In genomic region chr1:51234721-51235425, GRCh38 we compare ENCODE assay signal across 8 cellular contexts. TPM values are rescaled to one million over a fixed set of nuclear protein-coding genes. Genes with fewer than 3 reads are reported as not detected.
DNase-seq lines count a peak whose midpoint lies in the region; ATAC-seq and TF ChIP-seq lines count a peak whose summit lies in the region.

No MANE protein-coding gene starts in this region.

- peak overlapping the region; percentile 93 for H3K27ac ChIP-seq in upper lobe of right lung

- peaks cover 28% of the 10 kb centered on the region for H3K4me1 ChIP-seq in upper lobe of right lung

- intact Hi-C loops in upper lobe of right lung (cut with DNase I), result no loop called here

- no peaks in the 10 kb centered on the region for H3K27me3 ChIP-seq in upper lobe of right lung

- H3K4me3 ChIP-seq in fibroblast of mammary gland (ENCODE audit: control insufficient read depth, low read depth, low read length) (no peak overlapping the region), upper lobe of right lung (no peak overlapping the region)

- DNase-seq in COR-L47 (lab: John Stamatoyannopoulos, UW) (peak; percentile 87), NCI-H82 treated with DMSO at 0.1 percent for 48 hours (lab: John Stamatoyannopoulos, UW; ENCODE audit: unreplicated experiment) (peak; percentile 96), activated T-cell treated with anti-CD3 and anti-CD28 coated beads for 48 hours (ENCODE audit: low read depth) (peak; percentile 35), fibroblast of mammary gland (ENCODE audit: low read depth) (peak; percentile 56), occipital lobe (lab: John Stamatoyannopoulos, UW) (peak; percentile 28), upper lobe of right lung (peak; percentile 70)

- H3K9me3 ChIP-seq in upper lobe of right lung, result no peaks in the 10 kb centered on the region

- no peaks in the 10 kb centered on the region for H3K36me3 ChIP-seq in upper lobe of right lung

- no peak for TF ChIP-seq CTCF in fibroblast of mammary gland (conservative IDR thresholded peaks at IDR 0.05; ENCODE audit: control insufficient read depth, insufficient read depth, low read depth, low read length)
- TF ChIP-seq CTCF in upper lobe of right lung (IDR thresholded peaks at IDR 0.05), result no peak

- peak; percentile 69 for ATAC-seq in GM21360 (IDR thresholded peaks at IDR 0.05; ENCODE audit: unreplicated experiment)
- peak; percentile 42 for ATAC-seq in HG03575 (IDR thresholded peaks at IDR 0.05; ENCODE audit: extremely low read depth, insufficient number of reproducible peaks, low FRiP score, unreplicated experiment)
- peak; percentile 3 for ATAC-seq in upper lobe of right lung

RNA-seq across cellular contexts. Expression of gene RNF11, which starts 1.2 kb away (rescaled TPM):
- total RNA-seq in occipital lobe, result 148 TPM
- total RNA-seq in upper lobe of right lung, result 94.0 TPM

Comparison
In these comparisons a context has a peak if more than half of its experiments do, and no peak if none do; other contexts are left out.
1. DNase-seq: peak in every context shown above with its lines; median percentile 96 in NCI-H82 treated with DMSO at 0.1 percent for 48 hours; 87 in COR-L47; 70 in upper lobe of right lung; 56 in fibroblast of mammary gland; 35 in activated T-cell treated with anti-CD3 and anti-CD28 coated beads for 48 hours; 28 in occipital lobe.
2. ATAC-seq: peak in every context shown above with its lines; median percentile 69 in GM21360; 42 in HG03575; 3 in upper lobe of right lung.